29 cellular contexts compared by ENCODE assay signal in the genomic region with DNA sequence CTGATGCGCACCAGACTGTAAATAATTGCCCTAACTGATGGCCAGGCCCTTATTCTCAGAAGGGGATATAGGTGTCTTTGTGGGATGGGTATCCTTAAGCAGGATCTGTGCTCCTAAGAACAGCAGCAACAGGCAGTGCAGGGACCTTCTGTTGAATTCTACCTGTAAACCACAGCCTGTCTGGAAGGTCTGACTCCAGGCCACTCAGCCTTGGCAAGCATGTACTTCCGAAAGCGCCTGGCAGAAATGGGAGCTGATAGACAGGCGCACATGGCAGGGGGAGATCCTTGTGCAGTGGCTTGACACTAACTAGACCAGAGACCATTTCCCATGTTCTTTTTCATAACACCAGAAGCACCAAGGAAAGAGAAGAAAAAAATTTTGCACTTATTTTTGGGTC. TPM values are rescaled to one million over a fixed set of nuclear protein-coding genes. Genes with fewer than 3 reads are reported as not detected.
A peak's percentile ranks its signal among the peaks of the same experiment; 100 is the strongest.
DNase-seq lines count a peak whose midpoint lies in the region; ATAC-seq, FAIRE-seq and TF ChIP-seq lines count a peak whose summit lies in the region.
"Had no signal": no experiment of that assay in that cellular context is flagged by ENCODE, and none has a peak within 500 bp of the region (broad histone marks: within the 10 kb centered on the region; RNA-seq: fewer than 3 reads in every experiment).

No MANE protein-coding gene starts in this region.

- H3K23ac ChIP-seq in H1 (ENCODE audit: insufficient read length) = no peak overlapping the region

- H2AK5ac ChIP-seq in H1 (ENCODE audit: low read depth, low read length) = no peak overlapping the region

- H3K4me2 ChIP-seq in H1 (ENCODE audit: insufficient read depth in 1 of 2, low read depth in 2 of 2, low read length in 2 of 2) = no peak overlapping the region; a peak in 1 of 4 replicates
- H3K4me2 ChIP-seq in Karpas-422 (ENCODE audit: low read depth, low read length, poor library complexity, severe bottlenecking) = no peak overlapping the region

- H3K4me1 ChIP-seq in H1 (replicated peaks in 1 of 4; ENCODE audit: control insufficient read depth in 3 of 4, insufficient read depth in 4 of 4, low read length in 3 of 4) = peaks cover 16 to 33% (median 20%) of the 10 kb centered on the region in 4 experiments
- H3K4me1 ChIP-seq in CD8-positive, alpha-beta T cell (ENCODE audit: insufficient read depth, low read length) = no peaks in the 10 kb centered on the region
- H3K4me1 ChIP-seq in Karpas-422 (ENCODE audit: low read length) = no peaks in the 10 kb centered on the region

- TF ChIP-seq CTCF in H1 (IDR thresholded peaks at IDR 0.05; ENCODE audit: control extremely low read depth in 1 of 3, insufficient read depth in 1 of 3, low read depth in 1 of 3, low read length in 3 of 3) (no peak), progenitor cell of endocrine pancreas (IDR thresholded peaks at IDR 0.05; ENCODE audit: unreplicated experiment) (no peak)
- no peak for TF ChIP-seq CTCF in CD8-positive, alpha-beta T cell (IDR thresholded peaks at IDR 0.05)

- H3K4ac ChIP-seq in H1 (replicated peaks; ENCODE audit: insufficient read length, low read depth, low read length) = no peak overlapping the region

- no peak for TF ChIP-seq RAD21 in H1 (IDR thresholded peaks at IDR 0.05 in 1 of 2, conservative IDR thresholded peaks at IDR 0.05 in 1 of 2; ENCODE audit: low read depth in 2 of 2, low read length in 2 of 2)

- DNase-seq in DMS79 treated with DMSO at 0.1 percent for 48 hours (lab: John Stamatoyannopoulos, UW) (peak; percentile 23), DMS79 (lab: John Stamatoyannopoulos, UW) (no peak), NCI-H1092 treated with DMSO at 0.1 percent for 48 hours (lab: John Stamatoyannopoulos, UW) (peak; percentile 28), H1 (ENCODE audit: low read depth in 1 of 2, low spot score in 2 of 2) (no peak), progenitor cell of endocrine pancreas (ENCODE audit: low spot score, unreplicated experiment) (no peak), Karpas-422 (no peak)
- no peak for DNase-seq in CD8-positive, alpha-beta T cell
- no peak for DNase-seq in activated CD4-positive, alpha-beta T cell treated with anti-CD3 and anti-CD28 coated beads for 1 hour
- DNase-seq: 8988T; activated CD4-positive, CD25-positive, alpha-beta regulatory T cell treated with anti-CD3 and anti-CD28 coated beads, Interleukin-2, amount 50 U/mL, for 72 hours; activated naive CD4-positive, alpha-beta T cell treated with anti-CD3 and anti-CD28 coated beads, Interleukin-2, amount 50 U/mL, for 16 hours; activated T-cell treated with anti-CD3 and anti-CD28 coated beads, Interleukin-2, amount 50 U/mL, for 72 hours; aorta; effector CD8-positive, alpha-beta T cell; HFFc6; midbrain; MM.1S; NCI-H1694 treated with DMSO at 0.1 percent for 48 hours; NCI-H510A; RPMI8226; T1000 had no signal

- peak overlapping the region; percentile 63 for H4K91ac ChIP-seq in H1 (replicated peaks; ENCODE audit: insufficient read length, low read length)

- no peak for TF ChIP-seq POLR2A in H1 (IDR thresholded peaks at IDR 0.05; ENCODE audit: control extremely low read depth in 1 of 2, low read depth in 2 of 2, low read length in 2 of 2)

- H3K36me3 Mint-ChIP-seq in progenitor cell of endocrine pancreas (ENCODE audit: insufficient read depth) = no peaks in the 10 kb centered on the region
- no peaks in the 10 kb centered on the region for H3K36me3 Mint-ChIP-seq in CD8-positive, alpha-beta T cell
- H3K36me3 Mint-ChIP-seq: IgD-negative memory B cell had no signal

- no peaks in the 10 kb centered on the region for H3K27me3 Mint-ChIP-seq in progenitor cell of endocrine pancreas
- peaks cover 27% of the 10 kb centered on the region for H3K27me3 Mint-ChIP-seq in CD8-positive, alpha-beta T cell (ENCODE audit: low read depth)

- no peak overlapping the region for H2BK5ac ChIP-seq in H1 (ENCODE audit: low read depth, low read length)

- POLR2A ChIA-PET in H1 (lab: Charles Lee; ENCODE audit: partially characterized antibody) = interaction anchor here (1.1 kb wide), 1 partner anchor 20 kb away, joined by 3 read pairs; no protein-coding TSS in a partner anchor
- POLR2A ChIA-PET in CD8-positive, alpha-beta T cell (lab: Charles Lee) = no interaction called here

- no peak overlapping the region for H4K8ac ChIP-seq in H1 (ENCODE audit: extremely low read depth, insufficient read depth, low read length)

- H2AFZ ChIP-seq in H1 (ENCODE audit: low read length) = no peak overlapping the region
- H2AFZ ChIP-seq in Karpas-422 (ENCODE audit: low read length) = no peak overlapping the region

- 86% methylated on average over 4 of the region's 4 CpGs; no CpG with 5 or more reads in 1 of the 2 experiments for WGBS in H1 (ENCODE audit: extremely low coverage in 1 of 2, insufficient coverage in 1 of 2, insufficient read length in 1 of 2, insufficient replicate concordance in 2 of 2, low coverage in 1 of 2, low lambda C conversion rate in 2 of 2, missing lambda C conversion rate in 1 of 2), 2 experiments

- H3K9me3 Mint-ChIP-seq in progenitor cell of endocrine pancreas (ENCODE audit: low read depth) = no peaks in the 10 kb centered on the region
- peaks cover 2% of the 10 kb centered on the region for H3K9me3 Mint-ChIP-seq in CD8-positive, alpha-beta T cell
- H3K9me3 Mint-ChIP-seq: activated T-cell treated with anti-CD3 and anti-CD28 coated beads, Interleukin-2, amount 50 U/mL, for 72 hours; HFFc6 had no signal

- no peak overlapping the region for H3K14ac ChIP-seq in H1 (ENCODE audit: insufficient read length)

- H4K20me1 ChIP-seq in H1 (replicated peaks in 1 of 2; ENCODE audit: control insufficient read depth in 1 of 2, insufficient read depth in 2 of 2, low read length in 2 of 2) (no peaks in the 10 kb centered on the region), Karpas-422 (ENCODE audit: insufficient read depth, low read depth, low read length) (no peaks in the 10 kb centered on the region)

- no peak overlapping the region for H3K4me3 Mint-ChIP-seq in progenitor cell of endocrine pancreas (ENCODE audit: low read depth)
- no peak overlapping the region for H3K4me3 Mint-ChIP-seq in CD8-positive, alpha-beta T cell
- H3K4me3 Mint-ChIP-seq: activated T-cell treated with anti-CD3 and anti-CD28 coated beads, Interleukin-2, amount 50 U/mL, for 72 hours; HFFc6; IgD-negative memory B cell had no signal

- no peaks in the 10 kb centered on the region for H3K9me3 ChIP-seq in H1 (ENCODE audit: insufficient read depth in 2 of 2, low read depth in 1 of 2, low read length in 1 of 2)
- H3K9me3 ChIP-seq in CD8-positive, alpha-beta T cell (ENCODE audit: low read length) = no peaks in the 10 kb centered on the region
- H3K9me3 ChIP-seq in Karpas-422 (ENCODE audit: low read length) = no peaks in the 10 kb centered on the region
- H3K9me3 ChIP-seq: gastroesophageal sphincter had no signal

- peak overlapping the region; percentile 62; the same call in 1 of the 2 replicates for H3K18ac ChIP-seq in H1 (ENCODE audit: extremely low read depth, low read length)

- no peak overlapping the region for H3K56ac ChIP-seq in H1 (replicated peaks; ENCODE audit: insufficient read length, low read depth, low read length)

- peaks cover 40% of the 10 kb centered on the region for H3K4me1 Mint-ChIP-seq in progenitor cell of endocrine pancreas (ENCODE audit: low read depth)
- H3K4me1 Mint-ChIP-seq in CD8-positive, alpha-beta T cell (ENCODE audit: low read depth) = no peaks in the 10 kb centered on the region
- H3K4me1 Mint-ChIP-seq: IgD-negative memory B cell had no signal

- peak overlapping the region; percentile 30 for H3K27ac Mint-ChIP-seq in progenitor cell of endocrine pancreas
- no peak overlapping the region for H3K27ac Mint-ChIP-seq in CD8-positive, alpha-beta T cell
- H3K27ac Mint-ChIP-seq: activated T-cell treated with anti-CD3 and anti-CD28 coated beads, Interleukin-2, amount 50 U/mL, for 72 hours; HFFc6; IgD-negative memory B cell had no signal

- intact Hi-C loops in CD8-positive, alpha-beta T cell (cut with DNase I, micrococcal nuclease) = no loop called here

- no peak overlapping the region for H4K5ac ChIP-seq in H1 (ENCODE audit: insufficient read length, low read depth, low read length)

- H2BK12ac ChIP-seq in H1 (ENCODE audit: low read depth, low read length) = peak overlapping the region; percentile 82; the same call in 1 of the 2 replicates

- H2BK20ac ChIP-seq in H1 (ENCODE audit: low read length) = 0 out of 2 replicates have a peak overlapping the region, but pooled peaks have one; percentile 8

- no peak for ATAC-seq in CD8-positive, alpha-beta T cell
- ATAC-seq: activated T-cell treated with anti-CD3 and anti-CD28 coated beads, Interleukin-2, amount 50 U/mL, for 72 hours; esophagus mucosa; gastroesophageal sphincter had no signal

- no peak for FAIRE-seq in H1 (lab: Jason Lieb, UNC)
- FAIRE-seq: urothelium cell line had no signal

- H3K9ac ChIP-seq in H1 (replicated peaks in 1 of 4; ENCODE audit: extremely low read depth in 1 of 4, low read depth in 3 of 4, low read length in 3 of 4) = no peak overlapping the region; a peak in 1 of 7 replicates
- H3K9ac ChIP-seq in Karpas-422 (ENCODE audit: low read length) = no peak overlapping the region

- TF ChIP-seq EP300 in H1 (IDR thresholded peaks at IDR 0.05; ENCODE audit: borderline replicate concordance in 1 of 2, low read depth in 2 of 2, low read length in 2 of 2) = no peak

- H3K79me2 ChIP-seq in H1 (ENCODE audit: control insufficient read depth in 1 of 2, insufficient read depth in 2 of 2, low read length in 2 of 2) (peaks cover 0 to 29% of the 10 kb centered on the region in 2 experiments; a peak in 3 of 4 replicates), Karpas-422 (ENCODE audit: low read length) (no peaks in the 10 kb centered on the region)

- CTCF ChIA-PET in H1 (lab: Charles Lee; ENCODE audit: partially characterized antibody) = interaction anchor here (0.8 to 1.3 kb wide), 3 partner anchors 12 to 32 kb away, joined by 3 read pairs; no protein-coding TSS in a partner anchor
- CTCF ChIA-PET in CD8-positive, alpha-beta T cell (lab: Charles Lee) = no interaction called here

- no peak overlapping the region for H2BK120ac ChIP-seq in H1 (replicated peaks; ENCODE audit: low read depth, low read length)

- H3K4me3 ChIP-seq in H1 (ENCODE audit: extremely low read depth in 1 of 4, insufficient read depth in 2 of 4, low read depth in 3 of 4, low read length in 4 of 4) = no peak overlapping the region
- H3K4me3 ChIP-seq in CD8-positive, alpha-beta T cell (ENCODE audit: low read depth, low read length) = no peak overlapping the region
- H3K4me3 ChIP-seq in Karpas-422 (ENCODE audit: low read length) = no peak overlapping the region
- H3K4me3 ChIP-seq: gastroesophageal sphincter had no signal

- no peaks in the 10 kb centered on the region; the same call in 1 of the 2 replicates for H3K79me1 ChIP-seq in H1 (ENCODE audit: low read depth, low read length)

- no peak overlapping the region for H3K27ac ChIP-seq in H1 (ENCODE audit: low read depth, low read length)
- H3K27ac ChIP-seq in CD8-positive, alpha-beta T cell (ENCODE audit: low read depth, low read length) = no peak overlapping the region
- H3K27ac ChIP-seq in Karpas-422 (ENCODE audit: low read length) = no peak overlapping the region
- H3K27ac ChIP-seq: gastroesophageal sphincter had no signal

- H3K36me3 ChIP-seq in H1 (ENCODE audit: control insufficient read depth in 2 of 4, insufficient read depth in 4 of 4, low read length in 3 of 4) = no peaks in the 10 kb centered on the region
- no peaks in the 10 kb centered on the region for H3K36me3 ChIP-seq in CD8-positive, alpha-beta T cell (ENCODE audit: insufficient read depth, low read length)
- H3K36me3 ChIP-seq in Karpas-422 (ENCODE audit: insufficient read depth, low read length) = no peaks in the 10 kb centered on the region
- H3K36me3 ChIP-seq: gastroesophageal sphincter had no signal

- H3K27me3 ChIP-seq in H1 (replicated peaks in 1 of 4; ENCODE audit: control insufficient read depth in 3 of 4, extremely low read depth in 1 of 4, insufficient read depth in 3 of 4, low read length in 3 of 4) (no peaks in the 10 kb centered on the region), Karpas-422 (ENCODE audit: low read length) (no peaks in the 10 kb centered on the region)
- no peaks in the 10 kb centered on the region for H3K27me3 ChIP-seq in CD8-positive, alpha-beta T cell (ENCODE audit: insufficient read depth, low read length)
- H3K27me3 ChIP-seq: gastroesophageal sphincter had no signal

- H2BK15ac ChIP-seq in H1 (ENCODE audit: low read length) = peak overlapping the region; percentile 94; the same call in 1 of the 2 replicates

- H3K9me2 ChIP-seq in Karpas-422 (replicated peaks; ENCODE audit: insufficient read depth, low read length) = no peaks in the 10 kb centered on the region

- peaks cover 3% of the 10 kb centered on the region; the same call in 1 of the 2 replicates for H3K23me2 ChIP-seq in H1 (ENCODE audit: low read depth, low read length)

RNA-seq across cellular contexts. Expression of gene C22orf31, which starts 59.0 kb away (rescaled TPM):
- total RNA-seq in H1 (2021; fragmentation: NEBNext Ultra II Directional; extraction: Animal tissue kit (Norgen Biotek cat#: 25700)) = not detected in 2 replicates
- not detected in 2 replicates for polyA plus RNA-seq in H1 (2011; rRNA removed)
- polyA plus RNA-seq in H1 (2011; cell fraction: cytosol; rRNA removed) = not detected
- not detected for polyA plus RNA-seq in H1 (2011; cell fraction: nucleus; rRNA removed)
- polyA plus RNA-seq in H1 (2012, experiment 1 of 2) = not detected in 4 replicates
- not detected for polyA plus RNA-seq in H1 (2012, experiment 2 of 2)
- polyA plus RNA-seq in H1 (2013, experiment 1 of 2) = not detected
- polyA plus RNA-seq in H1 (2013, experiment 2 of 2) = not detected
- not detected in 2 replicates for polyA minus RNA-seq in H1 (2011; rRNA and poly(A)+ RNA removed)
- polyA minus RNA-seq in H1 (2011; cell fraction: cytosol; rRNA and poly(A)+ RNA removed) = not detected
- not detected for polyA minus RNA-seq in H1 (2011; cell fraction: nucleus; rRNA and poly(A)+ RNA removed)
- not detected in 2 replicates for total RNA-seq in progenitor cell of endocrine pancreas
- not detected for total RNA-seq in CD8-positive, alpha-beta T cell
- total RNA-seq in Karpas-422 (2014; rRNA removed; shearing (Covaris generic); ENCODE audit: low replicate concordance) = not detected in 2 replicates
- total RNA-seq: activated T-cell treated with anti-CD3 and anti-CD28 coated beads, Interleukin-2, amount 50 U/mL, for 72 hours; aorta; chondrocyte; esophagus mucosa; gastroesophageal sphincter; HFFc6; posterior vena cava; subcutaneous adipose tissue had no signal
- polyA plus RNA-seq: aorta, IgD-negative memory B cell, neural cell had no signal

Comparison
In these comparisons a context has a peak if more than half of its experiments do, and no peak if none do; other contexts are left out.
1. DNase-seq: peak in DMS79 treated with DMSO at 0.1 percent for 48 hours (single experiment) and NCI-H1092 treated with DMSO at 0.1 percent for 48 hours (single experiment); none in DMS79 (single experiment), H1 (0 of 2), progenitor cell of endocrine pancreas (single experiment), CD8-positive, alpha-beta T cell (0 of 7), activated CD4-positive, alpha-beta T cell treated with anti-CD3 and anti-CD28 coated beads for 1 hour (single experiment) and Karpas-422 (single experiment).